In the genomic region with DNA sequence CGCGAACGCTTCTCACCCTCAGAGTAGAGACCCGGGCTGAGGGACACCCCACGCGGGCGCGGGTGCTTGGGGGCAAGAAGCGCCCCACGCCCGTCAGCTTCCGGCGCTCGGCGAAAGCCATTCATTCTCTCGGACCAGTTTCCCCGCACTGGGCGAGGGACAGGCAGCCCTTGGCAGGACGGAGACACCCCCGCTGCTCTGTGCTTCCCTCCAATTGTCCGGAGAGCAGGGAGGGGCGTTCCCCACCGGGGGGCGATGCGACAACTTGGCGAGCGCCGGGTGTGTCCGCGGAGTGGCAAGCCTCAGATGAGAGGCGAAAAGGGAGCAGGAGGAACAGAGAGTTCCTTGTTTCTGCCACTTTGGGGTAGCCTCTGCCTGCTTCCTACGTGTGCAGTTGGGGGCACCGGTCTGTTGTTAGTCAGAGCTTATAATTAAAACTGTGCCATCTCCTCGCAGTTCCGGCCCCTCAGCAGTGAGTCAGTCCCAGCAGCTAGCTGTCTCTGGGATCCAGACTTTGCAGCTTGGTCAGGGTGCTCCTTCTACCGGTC, we compare ENCODE assay signal across 15 cellular contexts. TPM values are rescaled to one million over a fixed set of nuclear protein-coding genes. Genes with fewer than 3 reads are reported as not detected.
A peak's percentile ranks its signal among the peaks of the same experiment; 100 is the strongest.
DNase-seq lines count a peak whose midpoint lies in the region; ATAC-seq, FAIRE-seq and TF ChIP-seq lines count a peak whose summit lies in the region.
"Had no signal": no experiment of that assay in that cellular context is flagged by ENCODE, and none has a peak within 500 bp of the region (broad histone marks: within the 10 kb centered on the region; RNA-seq: fewer than 3 reads in every experiment).

No MANE protein-coding gene starts in this region.

- POLR2A ChIA-PET in activated CD4-positive, alpha-beta T cell treated with anti-CD3 and anti-CD28 coated beads, Interleukin-2, amount 10 ng/mL, durations not matched to agents 7 days and 5 days (lab: Charles Lee), result no interaction called here
- POLR2A ChIA-PET in WTC11 (lab: Charles Lee), result no interaction called here

- TF ChIP-seq CTCF in WTC11 (IDR thresholded peaks at IDR 0.05), result no peak

- ATAC-seq in WTC11, result peak; percentile 11
- ATAC-seq: activated naive CD4-positive, alpha-beta T cell treated with anti-CD3 and anti-CD28 coated beads, Interleukin-2, amount 50 U/mL, for 72 hours had no signal

- H3K9me3 Mint-ChIP-seq in activated CD4-positive, alpha-beta T cell treated with anti-CD3 and anti-CD28 coated beads, Interleukin-2, amount 10 ng/mL, durations not matched to agents 7 days and 5 days, result peaks cover 7% of the 10 kb centered on the region
- no peaks in the 10 kb centered on the region for H3K9me3 Mint-ChIP-seq in WTC11
- H3K9me3 Mint-ChIP-seq in stimulated activated naive CD8-positive, alpha-beta T cell treated with anti-CD3 and anti-CD28 coated beads, Interleukin-15, Interleukin-2, amounts not matched to agents 100 ng/mL and 50 ng/mL, for 24 hours, result peaks cover 4% of the 10 kb centered on the region

- H3K27ac Mint-ChIP-seq in activated CD4-positive, alpha-beta T cell treated with anti-CD3 and anti-CD28 coated beads, Interleukin-2, amount 10 ng/mL, durations not matched to agents 7 days and 5 days, result peak overlapping the region; percentile 41
- no peak overlapping the region for H3K27ac Mint-ChIP-seq in WTC11
- no peak overlapping the region for H3K27ac Mint-ChIP-seq in stimulated activated naive CD8-positive, alpha-beta T cell treated with anti-CD3 and anti-CD28 coated beads, Interleukin-15, Interleukin-2, amounts not matched to agents 100 ng/mL and 50 ng/mL, for 24 hours
- H3K27ac Mint-ChIP-seq: activated naive CD4-positive, alpha-beta T cell treated with anti-CD3 and anti-CD28 coated beads, Interleukin-2, amount 50 U/mL, for 72 hours had no signal

- no peak overlapping the region for H3K4me3 Mint-ChIP-seq in activated CD4-positive, alpha-beta T cell treated with anti-CD3 and anti-CD28 coated beads, Interleukin-2, amount 10 ng/mL, durations not matched to agents 7 days and 5 days
- peak overlapping the region; percentile 84 for H3K4me3 Mint-ChIP-seq in WTC11
- H3K4me3 Mint-ChIP-seq in stimulated activated naive CD8-positive, alpha-beta T cell treated with anti-CD3 and anti-CD28 coated beads, Interleukin-15, Interleukin-2, amounts not matched to agents 100 ng/mL and 50 ng/mL, for 24 hours, result peak overlapping the region; percentile 35

- H3K27me3 Mint-ChIP-seq in activated CD4-positive, alpha-beta T cell treated with anti-CD3 and anti-CD28 coated beads, Interleukin-2, amount 10 ng/mL, durations not matched to agents 7 days and 5 days, result peaks cover 48% of the 10 kb centered on the region
- H3K27me3 Mint-ChIP-seq in WTC11 (ENCODE audit: low read depth), result peaks cover 60% of the 10 kb centered on the region
- peaks cover 58% of the 10 kb centered on the region for H3K27me3 Mint-ChIP-seq in stimulated activated naive CD8-positive, alpha-beta T cell treated with anti-CD3 and anti-CD28 coated beads, Interleukin-15, Interleukin-2, amounts not matched to agents 100 ng/mL and 50 ng/mL, for 24 hours

- CTCF ChIA-PET in activated CD4-positive, alpha-beta T cell treated with anti-CD3 and anti-CD28 coated beads, Interleukin-2, amount 10 ng/mL, durations not matched to agents 7 days and 5 days (lab: Charles Lee), result interaction anchor here (1.2 kb wide), 1 partner anchor 14 kb away, joined by 3 read pairs; no protein-coding TSS in a partner anchor
- CTCF ChIA-PET in WTC11 (lab: Charles Lee), result interaction anchor here (2.6 to 3.1 kb wide), 2 partner anchors 50 to 63 kb away, joined by 12 to 17 read pairs; no protein-coding TSS in a partner anchor

- DNase-seq in activated CD4-positive, alpha-beta T cell treated with anti-CD3 and anti-CD28 coated beads, Interleukin-2, amount 10 ng/mL, durations not matched to agents 7 days and 5 days, result no peak
- DNase-seq in activated CD4-positive, alpha-beta T cell treated with anti-CD3 and anti-CD28 coated beads, Interleukin-2, amount 50 U/mL, for 48 hours, result no peak
- DNase-seq in WTC11 (ENCODE audit: low spot score), result peak; percentile 59
- DNase-seq in iPS-NIHi11 (ENCODE audit: low spot score), result peak; percentile 10
- no peak for DNase-seq in frontal cortex (ENCODE audit: low spot score in 2 of 2)
- no peak for DNase-seq in RPMI8226
- DNase-seq in OCI-M1 (lab: John Stamatoyannopoulos, UW), result no peak
- DNase-seq: activated CD4-positive, alpha-beta T cell treated with anti-CD3 and anti-CD28 coated beads, Interleukin-2, amount 50 U/mL, for 1 hour; AML-193; NCI-H1930; SHP77; uterus had no signal

- FAIRE-seq in frontal cortex (lab: Jason Lieb, UNC), result no peak

- H3K4me1 Mint-ChIP-seq in activated CD4-positive, alpha-beta T cell treated with anti-CD3 and anti-CD28 coated beads, Interleukin-2, amount 10 ng/mL, durations not matched to agents 7 days and 5 days, result peaks cover 5% of the 10 kb centered on the region
- peaks cover 11% of the 10 kb centered on the region for H3K4me1 Mint-ChIP-seq in WTC11
- H3K4me1 Mint-ChIP-seq in stimulated activated naive CD8-positive, alpha-beta T cell treated with anti-CD3 and anti-CD28 coated beads, Interleukin-15, Interleukin-2, amounts not matched to agents 100 ng/mL and 50 ng/mL, for 24 hours (ENCODE audit: low read depth), result peaks cover 10% of the 10 kb centered on the region

- peaks cover 6% of the 10 kb centered on the region for H3K36me3 Mint-ChIP-seq in activated CD4-positive, alpha-beta T cell treated with anti-CD3 and anti-CD28 coated beads, Interleukin-2, amount 10 ng/mL, durations not matched to agents 7 days and 5 days (ENCODE audit: low read depth)
- no peaks in the 10 kb centered on the region for H3K36me3 Mint-ChIP-seq in WTC11
- no peaks in the 10 kb centered on the region for H3K36me3 Mint-ChIP-seq in stimulated activated naive CD8-positive, alpha-beta T cell treated with anti-CD3 and anti-CD28 coated beads, Interleukin-15, Interleukin-2, amounts not matched to agents 100 ng/mL and 50 ng/mL, for 24 hours (ENCODE audit: low read depth)

TF ChIP-seq in WTC11, 78 proteins besides CTCF, POLR2A, EP300 and RAD21:
- TF ChIP-seq, protein P1, sequence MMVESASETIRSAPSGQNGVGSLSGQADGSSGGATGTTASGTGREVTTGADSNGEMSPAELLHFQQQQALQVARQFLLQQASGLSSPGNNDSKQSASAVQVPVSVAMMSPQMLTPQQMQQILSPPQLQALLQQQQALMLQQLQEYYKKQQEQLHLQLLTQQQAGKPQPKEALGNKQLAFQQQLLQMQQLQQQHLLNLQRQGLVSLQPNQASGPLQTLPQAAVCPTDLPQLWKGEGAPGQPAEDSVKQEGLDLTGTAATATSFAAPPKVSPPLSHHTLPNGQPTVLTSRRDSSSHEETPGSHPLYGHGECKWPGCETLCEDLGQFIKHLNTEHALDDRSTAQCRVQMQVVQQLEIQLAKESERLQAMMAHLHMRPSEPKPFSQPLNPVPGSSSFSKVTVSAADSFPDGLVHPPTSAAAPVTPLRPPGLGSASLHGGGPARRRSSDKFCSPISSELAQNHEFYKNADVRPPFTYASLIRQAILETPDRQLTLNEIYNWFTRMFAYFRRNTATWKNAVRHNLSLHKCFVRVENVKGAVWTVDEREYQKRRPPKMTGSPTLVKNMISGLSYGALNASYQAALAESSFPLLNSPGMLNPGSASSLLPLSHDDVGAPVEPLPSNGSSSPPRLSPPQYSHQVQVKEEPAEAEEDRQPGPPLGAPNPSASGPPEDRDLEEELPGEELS (CRISPR knock-in tag; IDR thresholded peaks at IDR 0.05), result peak; percentile 41; the same call in 1 of the 2 replicates
- TF ChIP-seq SMAD4 (CRISPR knock-in tag; IDR thresholded peaks at IDR 0.05), result no peak

RNA-seq across cellular contexts. Expression of a gene that starts 1.7 kb away (rescaled TPM):
- total RNA-seq in activated CD4-positive, alpha-beta T cell treated with anti-CD3 and anti-CD28 coated beads, Interleukin-2, amount 10 ng/mL, durations not matched to agents 7 days and 5 days, result not detected
- total RNA-seq in WTC11 (2021) (0.34 to 0.63 TPM (median 0.44 TPM) in 3 replicates), frontal cortex (9.0 TPM)
- total RNA-seq: activated naive CD4-positive, alpha-beta T cell treated with anti-CD3 and anti-CD28 coated beads, Interleukin-2, amount 50 U/mL, for 72 hours; kidney epithelial cell had no signal

Comparison
In these comparisons a context has a peak if more than half of its experiments do, and no peak if none do; other contexts are left out.
1. DNase-seq: peak in WTC11 (single experiment) and iPS-NIHi11 (single experiment); none in activated CD4-positive, alpha-beta T cell treated with anti-CD3 and anti-CD28 coated beads, Interleukin-2, amount 10 ng/mL, durations not matched to agents 7 days and 5 days (single experiment), activated CD4-positive, alpha-beta T cell treated with anti-CD3 and anti-CD28 coated beads, Interleukin-2, amount 50 U/mL, for 48 hours (0 of 2), frontal cortex (0 of 2), RPMI8226 (single experiment) and OCI-M1 (single experiment).